In the genomic region with DNA sequence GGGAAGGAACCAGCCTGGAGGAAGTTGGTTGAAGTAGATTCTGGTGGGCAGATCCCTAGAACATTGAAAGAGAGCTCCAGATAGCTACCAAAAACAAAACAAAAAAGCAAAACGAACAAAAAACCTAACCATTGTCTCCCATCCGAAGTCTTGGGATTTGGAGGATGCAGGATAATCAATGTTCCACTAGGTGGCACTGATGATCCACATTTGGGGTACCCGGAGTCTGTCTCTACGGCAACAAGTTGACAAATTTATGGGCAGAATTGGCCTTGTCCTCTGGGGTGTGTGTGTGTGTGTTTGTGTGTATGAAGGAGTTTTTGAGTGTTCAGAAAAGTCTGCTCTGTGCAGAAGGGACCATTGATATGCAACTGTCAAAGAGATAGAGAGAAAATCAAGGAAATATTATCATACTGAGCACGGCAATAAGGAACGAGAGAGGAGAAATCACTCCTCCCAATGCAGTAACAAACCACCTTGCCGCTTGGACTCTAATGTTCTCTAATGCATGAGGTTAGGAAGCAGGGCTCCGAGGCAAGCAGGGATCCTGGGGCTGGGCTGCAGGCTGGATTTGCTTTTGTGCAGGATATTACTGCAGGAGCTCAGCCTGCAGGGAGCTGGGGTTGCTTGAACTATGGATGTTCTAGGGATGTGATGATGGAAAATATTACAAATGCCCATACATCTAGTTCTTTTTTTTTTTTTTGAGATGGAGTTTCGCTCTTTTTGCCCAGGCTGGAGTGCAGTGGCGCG, we compare ENCODE assay signal across 8 cellular contexts. TPM values are rescaled to one million over a fixed set of nuclear protein-coding genes. Genes with fewer than 3 reads are reported as not detected.
A peak's percentile ranks its signal among the peaks of the same experiment; 100 is the strongest.
DNase-seq lines count a peak whose midpoint lies in the region; ATAC-seq and TF ChIP-seq lines count a peak whose summit lies in the region.

No MANE protein-coding gene starts in this region.

- H3K79me2 ChIP-seq in Karpas-422 (ENCODE audit: low read length) = no peaks in the 10 kb centered on the region

- H4K20me1 ChIP-seq in Karpas-422 (ENCODE audit: insufficient read depth, low read depth, low read length) = no peaks in the 10 kb centered on the region

- H3K9ac ChIP-seq in Karpas-422 (ENCODE audit: low read length) = no peak overlapping the region

- peak; percentile 46 for ATAC-seq in GM19463 (IDR thresholded peaks at IDR 0.05; ENCODE audit: unreplicated experiment)
- peak; percentile 82 for ATAC-seq in SK-N-SH treated with all-trans-retinoic acid at 6 μM for 48 hours
- peak; percentile 79 for ATAC-seq in body of pancreas

- H3K4me1 ChIP-seq in Karpas-422 (ENCODE audit: low read length) = peaks cover 7% of the 10 kb centered on the region
- H3K4me1 ChIP-seq in body of pancreas = peaks cover 5% of the 10 kb centered on the region
- peaks cover 3% of the 10 kb centered on the region; the same call in 1 of the 2 replicates for H3K4me1 ChIP-seq in iPS DF 6.9 (ENCODE audit: control insufficient read depth, insufficient read depth, low read length)
- H3K4me1 ChIP-seq in spleen = peaks cover 0 to 10% (median 6%) of the 10 kb centered on the region in 6 donors

- no peaks in the 10 kb centered on the region for H3K9me2 ChIP-seq in Karpas-422 (replicated peaks; ENCODE audit: insufficient read depth, low read length)

- DNase-seq in DMS114 treated with DMSO at 0.1 percent for 48 hours (lab: John Stamatoyannopoulos, UW; ENCODE audit: unreplicated experiment) (peak; percentile 75), Karpas-422 (peak; percentile 87), body of pancreas (peak; percentile 47 to 61 (median 52)), iPS DF 6.9 (ENCODE audit: low read depth, low spot score) (peak; percentile 54), spleen (no peak)
- DNase-seq in NK-92 treated with Interleukin-12 subunit alpha and Interleukin-12 subunit beta, amount 100 ng/mL, for 24 hours (lab: John Stamatoyannopoulos, UW) = no peak

- no peak overlapping the region for H3K4me3 ChIP-seq in Karpas-422 (ENCODE audit: low read length)
- H3K4me3 ChIP-seq in body of pancreas = no peak overlapping the region
- no peak overlapping the region for H3K4me3 ChIP-seq in iPS DF 6.9 (ENCODE audit: low read length)
- H3K4me3 ChIP-seq in spleen = no peak overlapping the region

- H3K27me3 ChIP-seq in Karpas-422 (ENCODE audit: low read length) (no peaks in the 10 kb centered on the region), body of pancreas (peaks cover 0 to 5% of the 10 kb centered on the region in 2 donors), iPS DF 6.9 (ENCODE audit: control insufficient read depth, insufficient read depth, low read length) (no peaks in the 10 kb centered on the region), spleen (replicated peaks in 1 of 7) (peaks cover 0 to 62% (median 14%) of the 10 kb centered on the region in 7 donors)

- H3K27ac ChIP-seq in Karpas-422 (ENCODE audit: low read length) (no peak overlapping the region), body of pancreas (no peak overlapping the region), iPS DF 6.9 (ENCODE audit: low read length) (no peak overlapping the region), spleen (no peak overlapping the region)

- H3K36me3 ChIP-seq in Karpas-422 (ENCODE audit: insufficient read depth, low read length) = no peaks in the 10 kb centered on the region
- no peaks in the 10 kb centered on the region for H3K36me3 ChIP-seq in body of pancreas (replicated peaks in 1 of 2; ENCODE audit: insufficient read depth in 1 of 2, low read depth in 2 of 2)
- H3K36me3 ChIP-seq in iPS DF 6.9 (ENCODE audit: control insufficient read depth, insufficient read depth, low read length) = no peaks in the 10 kb centered on the region
- no peaks in the 10 kb centered on the region for H3K36me3 ChIP-seq in spleen

- no peak overlapping the region for H3K4me2 ChIP-seq in Karpas-422 (ENCODE audit: low read depth, low read length, poor library complexity, severe bottlenecking)

- no peak for TF ChIP-seq POLR2A in body of pancreas (IDR thresholded peaks at IDR 0.05)
- TF ChIP-seq POLR2A in spleen (IDR thresholded peaks at IDR 0.05) = no peak

- WGBS in body of pancreas, 2 donors = 22 to 44% methylated on average over 8 to 11 of the region's 11 CpGs
- WGBS in iPS DF 6.9 (ENCODE audit: insufficient coverage, insufficient read length) = no CpG with 5 or more reads among the region's 11 CpGs
- 48 to 51% (median 49%) methylated on average over 11 of the region's 11 CpGs for WGBS in spleen, 5 donors

- H3K9me3 ChIP-seq in Karpas-422 (ENCODE audit: low read length) (no peaks in the 10 kb centered on the region), body of pancreas (no peaks in the 10 kb centered on the region), iPS DF 6.9 (ENCODE audit: control insufficient read depth, insufficient read depth, low read length) (no peaks in the 10 kb centered on the region), spleen (no peaks in the 10 kb centered on the region)

- intact Hi-C loops in body of pancreas (cut with DNase I) = no loop called here
- intact Hi-C loops in spleen (cut with DNase I; ENCODE audit: low total_unique reads) = no loop called here

- H2AFZ ChIP-seq in Karpas-422 (ENCODE audit: low read length) = no peak overlapping the region

- TF ChIP-seq CTCF in body of pancreas (IDR thresholded peaks at IDR 0.05) (peak; percentile 74 to 93 (median 85)), spleen (IDR thresholded peaks at IDR 0.05 in 8 of 11, conservative IDR thresholded peaks at IDR 0.05 in 3 of 11) (peak; percentile 71 to 90 (median 83))

TF ChIP-seq in SK-N-SH treated with all-trans-retinoic acid at 6 μM for 48 hours, 23 proteins besides CTCF, POLR2A, EP300 and RAD21:
- no peak for TF ChIP-seq ESRRG (CRISPR knock-in tag; IDR thresholded peaks at IDR 0.05)
- TF ChIP-seq GLIS3 (CRISPR knock-in tag; IDR thresholded peaks at IDR 0.05) = no peak
- TF ChIP-seq ZNF70 (CRISPR knock-in tag; IDR thresholded peaks at IDR 0.05) = no peak
- TF ChIP-seq OSR1 (CRISPR knock-in tag; IDR thresholded peaks at IDR 0.05) = no peak
- no peak for TF ChIP-seq CSDC2 (CRISPR knock-in tag; IDR thresholded peaks at IDR 0.05)
- no peak for TF ChIP-seq ZNF565 (CRISPR knock-in tag; conservative IDR thresholded peaks at IDR 0.05; ENCODE audit: low read depth)

RNA-seq across cellular contexts. Expression of gene KLHL25, which starts 59.8 kb away (rescaled TPM):
- 1.5 and 3.3 TPM in 2 replicates for total RNA-seq in Karpas-422 (2014; rRNA removed; shearing (Covaris generic); ENCODE audit: low replicate concordance)
- total RNA-seq in body of pancreas (1 to 10 TPM; 1.3 to 7.6 TPM), spleen (1 to 10 TPM; 2.7 to 4.6 (median 4.0) TPM)
- 1 to 10 TPM in 2 of 3 donors, under 1 TPM in 1; 1.00 to 2.4 (median 1.7) TPM for polyA plus RNA-seq in spleen

Comparison
In these comparisons a context has a peak if more than half of its experiments do, and no peak if none do; other contexts are left out.
1. DNase-seq: peak in DMS114 treated with DMSO at 0.1 percent for 48 hours (single experiment), Karpas-422 (single experiment), body of pancreas (4 of 4) and iPS DF 6.9 (single experiment); none in spleen (single experiment) and NK-92 treated with Interleukin-12 subunit alpha and Interleukin-12 subunit beta, amount 100 ng/mL, for 24 hours (single experiment).
2. Peak in every context shown above with its lines, with median percentiles within 50 percentile points of each other: ATAC-seq.